In the genomic region with DNA sequence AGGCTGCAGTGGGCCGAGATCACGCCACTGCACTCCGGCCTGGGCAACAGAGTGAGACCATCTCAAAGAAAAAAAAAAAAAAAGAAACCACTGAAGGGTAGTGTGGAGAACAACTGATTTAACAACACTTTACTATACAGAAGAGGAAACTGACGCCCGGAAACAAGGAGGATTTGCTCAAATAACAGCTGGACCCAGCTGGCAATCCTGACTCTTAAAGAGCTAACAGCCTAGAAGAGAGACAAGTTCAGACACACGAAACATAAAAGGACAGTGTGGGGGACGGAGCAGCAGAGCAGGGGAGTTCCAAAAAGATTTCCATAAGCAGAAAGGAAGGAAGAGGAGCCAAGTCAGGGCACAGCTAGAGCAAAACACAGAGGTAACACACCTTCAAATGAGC, we compare ENCODE assay signal across 2 cellular contexts.
TF ChIP-seq lines count a peak whose summit lies in the region.

No MANE protein-coding gene starts in this region.

TF ChIP-seq in liver, 16 proteins besides CTCF, POLR2A, EP300 and RAD21:
- TF ChIP-seq, protein P1, sequence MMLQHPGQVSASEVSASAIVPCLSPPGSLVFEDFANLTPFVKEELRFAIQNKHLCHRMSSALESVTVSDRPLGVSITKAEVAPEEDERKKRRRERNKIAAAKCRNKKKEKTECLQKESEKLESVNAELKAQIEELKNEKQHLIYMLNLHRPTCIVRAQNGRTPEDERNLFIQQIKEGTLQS (IDR thresholded peaks at IDR 0.05), result no peak
- TF ChIP-seq JUND (IDR thresholded peaks at IDR 0.05) (no peak), FOXA1 (IDR thresholded peaks at IDR 0.05) (no peak), HNF4A (conservative IDR thresholded peaks at IDR 0.05) (no peak), SP1 (IDR thresholded peaks at IDR 0.05) (no peak), NR2F2 (IDR thresholded peaks at IDR 0.05) (no peak), FOXA2 (IDR thresholded peaks at IDR 0.05) (no peak), EGR1 (IDR thresholded peaks at IDR 0.05; ENCODE audit: low read depth in 2 of 2) (no peak), TAF1 (conservative IDR thresholded peaks at IDR 0.05) (no peak), HNF4G (IDR thresholded peaks at IDR 0.05) (no peak), YY1 (IDR thresholded peaks at IDR 0.05) (no peak), GABPA (IDR thresholded peaks at IDR 0.05 in 1 of 2, conservative IDR thresholded peaks at IDR 0.05 in 1 of 2) (no peak), RXRA (IDR thresholded peaks at IDR 0.05) (no peak)
- TF ChIP-seq, protein P2, sequence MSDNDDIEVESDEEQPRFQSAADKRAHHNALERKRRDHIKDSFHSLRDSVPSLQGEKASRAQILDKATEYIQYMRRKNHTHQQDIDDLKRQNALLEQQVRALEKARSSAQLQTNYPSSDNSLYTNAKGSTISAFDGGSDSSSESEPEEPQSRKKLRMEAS (IDR thresholded peaks at IDR 0.05), result no peak
- TF ChIP-seq, protein P3, sequence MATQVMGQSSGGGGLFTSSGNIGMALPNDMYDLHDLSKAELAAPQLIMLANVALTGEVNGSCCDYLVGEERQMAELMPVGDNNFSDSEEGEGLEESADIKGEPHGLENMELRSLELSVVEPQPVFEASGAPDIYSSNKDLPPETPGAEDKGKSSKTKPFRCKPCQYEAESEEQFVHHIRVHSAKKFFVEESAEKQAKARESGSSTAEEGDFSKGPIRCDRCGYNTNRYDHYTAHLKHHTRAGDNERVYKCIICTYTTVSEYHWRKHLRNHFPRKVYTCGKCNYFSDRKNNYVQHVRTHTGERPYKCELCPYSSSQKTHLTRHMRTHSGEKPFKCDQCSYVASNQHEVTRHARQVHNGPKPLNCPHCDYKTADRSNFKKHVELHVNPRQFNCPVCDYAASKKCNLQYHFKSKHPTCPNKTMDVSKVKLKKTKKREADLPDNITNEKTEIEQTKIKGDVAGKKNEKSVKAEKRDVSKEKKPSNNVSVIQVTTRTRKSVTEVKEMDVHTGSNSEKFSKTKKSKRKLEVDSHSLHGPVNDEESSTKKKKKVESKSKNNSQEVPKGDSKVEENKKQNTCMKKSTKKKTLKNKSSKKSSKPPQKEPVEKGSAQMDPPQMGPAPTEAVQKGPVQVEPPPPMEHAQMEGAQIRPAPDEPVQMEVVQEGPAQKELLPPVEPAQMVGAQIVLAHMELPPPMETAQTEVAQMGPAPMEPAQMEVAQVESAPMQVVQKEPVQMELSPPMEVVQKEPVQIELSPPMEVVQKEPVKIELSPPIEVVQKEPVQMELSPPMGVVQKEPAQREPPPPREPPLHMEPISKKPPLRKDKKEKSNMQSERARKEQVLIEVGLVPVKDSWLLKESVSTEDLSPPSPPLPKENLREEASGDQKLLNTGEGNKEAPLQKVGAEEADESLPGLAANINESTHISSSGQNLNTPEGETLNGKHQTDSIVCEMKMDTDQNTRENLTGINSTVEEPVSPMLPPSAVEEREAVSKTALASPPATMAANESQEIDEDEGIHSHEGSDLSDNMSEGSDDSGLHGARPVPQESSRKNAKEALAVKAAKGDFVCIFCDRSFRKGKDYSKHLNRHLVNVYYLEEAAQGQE (IDR thresholded peaks at IDR 0.05), result no peak
- TF ChIP-seq, protein P4, sequence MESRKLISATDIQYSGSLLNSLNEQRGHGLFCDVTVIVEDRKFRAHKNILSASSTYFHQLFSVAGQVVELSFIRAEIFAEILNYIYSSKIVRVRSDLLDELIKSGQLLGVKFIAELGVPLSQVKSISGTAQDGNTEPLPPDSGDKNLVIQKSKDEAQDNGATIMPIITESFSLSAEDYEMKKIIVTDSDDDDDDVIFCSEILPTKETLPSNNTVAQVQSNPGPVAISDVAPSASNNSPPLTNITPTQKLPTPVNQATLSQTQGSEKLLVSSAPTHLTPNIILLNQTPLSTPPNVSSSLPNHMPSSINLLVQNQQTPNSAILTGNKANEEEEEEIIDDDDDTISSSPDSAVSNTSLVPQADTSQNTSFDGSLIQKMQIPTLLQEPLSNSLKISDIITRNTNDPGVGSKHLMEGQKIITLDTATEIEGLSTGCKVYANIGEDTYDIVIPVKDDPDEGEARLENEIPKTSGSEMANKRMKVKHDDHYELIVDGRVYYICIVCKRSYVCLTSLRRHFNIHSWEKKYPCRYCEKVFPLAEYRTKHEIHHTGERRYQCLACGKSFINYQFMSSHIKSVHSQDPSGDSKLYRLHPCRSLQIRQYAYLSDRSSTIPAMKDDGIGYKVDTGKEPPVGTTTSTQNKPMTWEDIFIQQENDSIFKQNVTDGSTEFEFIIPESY (IDR thresholded peaks at IDR 0.05), result no peak

TF ChIP-seq in HepG2, 621 proteins besides CTCF, POLR2A, EP300 and RAD21:
- TF ChIP-seq, protein P5, sequence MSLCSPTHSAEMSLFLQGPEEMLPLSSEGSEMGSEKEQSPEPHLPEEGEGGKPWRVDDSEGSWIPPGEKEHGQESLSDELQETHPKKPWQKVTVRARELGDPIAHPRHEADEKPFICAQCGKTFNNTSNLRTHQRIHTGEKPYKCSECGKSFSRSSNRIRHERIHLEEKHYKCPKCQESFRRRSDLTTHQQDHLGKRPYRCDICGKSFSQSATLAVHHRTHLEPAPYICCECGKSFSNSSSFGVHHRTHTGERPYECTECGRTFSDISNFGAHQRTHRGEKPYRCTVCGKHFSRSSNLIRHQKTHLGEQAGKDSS (CRISPR knock-in tag; IDR thresholded peaks at IDR 0.05; ENCODE audit: borderline replicate concordance, low read depth), result no peak
- TF ChIP-seq, protein P6, sequence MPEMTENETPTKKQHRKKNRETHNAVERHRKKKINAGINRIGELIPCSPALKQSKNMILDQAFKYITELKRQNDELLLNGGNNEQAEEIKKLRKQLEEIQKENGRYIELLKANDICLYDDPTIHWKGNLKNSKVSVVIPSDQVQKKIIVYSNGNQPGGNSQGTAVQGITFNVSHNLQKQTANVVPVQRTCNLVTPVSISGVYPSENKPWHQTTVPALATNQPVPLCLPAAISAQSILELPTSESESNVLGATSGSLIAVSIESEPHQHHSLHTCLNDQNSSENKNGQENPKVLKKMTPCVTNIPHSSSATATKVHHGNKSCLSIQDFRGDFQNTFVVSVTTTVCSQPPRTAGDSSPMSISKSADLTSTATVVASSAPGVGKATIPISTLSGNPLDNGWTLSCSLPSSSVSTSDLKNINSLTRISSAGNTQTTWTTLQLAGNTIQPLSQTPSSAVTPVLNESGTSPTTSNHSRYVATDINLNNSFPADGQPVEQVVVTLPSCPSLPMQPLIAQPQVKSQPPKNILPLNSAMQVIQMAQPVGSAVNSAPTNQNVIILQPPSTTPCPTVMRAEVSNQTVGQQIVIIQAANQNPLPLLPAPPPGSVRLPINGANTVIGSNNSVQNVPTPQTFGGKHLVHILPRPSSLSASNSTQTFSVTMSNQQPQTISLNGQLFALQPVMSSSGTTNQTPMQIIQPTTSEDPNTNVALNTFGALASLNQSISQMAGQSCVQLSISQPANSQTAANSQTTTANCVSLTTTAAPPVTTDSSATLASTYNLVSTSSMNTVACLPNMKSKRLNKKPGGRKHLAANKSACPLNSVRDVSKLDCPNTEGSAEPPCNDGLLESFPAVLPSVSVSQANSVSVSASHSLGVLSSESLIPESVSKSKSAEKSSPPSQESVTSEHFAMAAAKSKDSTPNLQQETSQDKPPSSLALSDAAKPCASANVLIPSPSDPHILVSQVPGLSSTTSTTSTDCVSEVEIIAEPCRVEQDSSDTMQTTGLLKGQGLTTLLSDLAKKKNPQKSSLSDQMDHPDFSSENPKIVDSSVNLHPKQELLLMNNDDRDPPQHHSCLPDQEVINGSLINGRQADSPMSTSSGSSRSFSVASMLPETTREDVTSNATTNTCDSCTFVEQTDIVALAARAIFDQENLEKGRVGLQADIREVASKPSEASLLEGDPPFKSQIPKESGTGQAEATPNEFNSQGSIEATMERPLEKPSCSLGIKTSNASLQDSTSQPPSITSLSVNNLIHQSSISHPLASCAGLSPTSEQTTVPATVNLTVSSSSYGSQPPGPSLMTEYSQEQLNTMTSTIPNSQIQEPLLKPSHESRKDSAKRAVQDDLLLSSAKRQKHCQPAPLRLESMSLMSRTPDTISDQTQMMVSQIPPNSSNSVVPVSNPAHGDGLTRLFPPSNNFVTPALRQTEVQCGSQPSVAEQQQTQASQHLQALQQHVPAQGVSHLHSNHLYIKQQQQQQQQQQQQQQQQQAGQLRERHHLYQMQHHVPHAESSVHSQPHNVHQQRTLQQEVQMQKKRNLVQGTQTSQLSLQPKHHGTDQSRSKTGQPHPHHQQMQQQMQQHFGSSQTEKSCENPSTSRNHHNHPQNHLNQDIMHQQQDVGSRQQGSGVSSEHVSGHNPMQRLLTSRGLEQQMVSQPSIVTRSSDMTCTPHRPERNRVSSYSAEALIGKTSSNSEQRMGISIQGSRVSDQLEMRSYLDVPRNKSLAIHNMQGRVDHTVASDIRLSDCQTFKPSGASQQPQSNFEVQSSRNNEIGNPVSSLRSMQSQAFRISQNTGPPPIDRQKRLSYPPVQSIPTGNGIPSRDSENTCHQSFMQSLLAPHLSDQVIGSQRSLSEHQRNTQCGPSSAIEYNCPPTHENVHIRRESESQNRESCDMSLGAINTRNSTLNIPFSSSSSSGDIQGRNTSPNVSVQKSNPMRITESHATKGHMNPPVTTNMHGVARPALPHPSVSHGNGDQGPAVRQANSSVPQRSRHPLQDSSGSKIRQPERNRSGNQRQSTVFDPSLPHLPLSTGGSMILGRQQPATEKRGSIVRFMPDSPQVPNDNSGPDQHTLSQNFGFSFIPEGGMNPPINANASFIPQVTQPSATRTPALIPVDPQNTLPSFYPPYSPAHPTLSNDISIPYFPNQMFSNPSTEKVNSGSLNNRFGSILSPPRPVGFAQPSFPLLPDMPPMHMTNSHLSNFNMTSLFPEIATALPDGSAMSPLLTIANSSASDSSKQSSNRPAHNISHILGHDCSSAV (CRISPR knock-in tag; IDR thresholded peaks at IDR 0.05; ENCODE audit: borderline replicate concordance), result no peak
- TF ChIP-seq ZNF530 (CRISPR knock-in tag; IDR thresholded peaks at IDR 0.05; ENCODE audit: low read depth), result no peak
- TF ChIP-seq ZNF160 (CRISPR knock-in tag; IDR thresholded peaks at IDR 0.05), result no peak
- TF ChIP-seq, protein P7, sequence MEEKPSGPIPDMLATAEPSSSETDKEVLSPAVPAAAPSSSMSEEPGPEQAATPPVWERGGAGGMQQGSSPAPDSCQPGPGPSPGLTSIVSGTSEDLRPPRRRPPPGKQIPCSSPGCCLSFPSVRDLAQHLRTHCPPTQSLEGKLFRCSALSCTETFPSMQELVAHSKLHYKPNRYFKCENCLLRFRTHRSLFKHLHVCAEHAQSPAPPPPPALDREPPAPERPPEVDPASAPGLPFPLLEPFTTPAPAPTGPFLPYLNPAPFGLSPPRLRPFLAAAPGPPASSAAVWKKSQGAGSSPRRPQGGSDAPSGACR (CRISPR knock-in tag; IDR thresholded peaks at IDR 0.05), result no peak
- TF ChIP-seq ATF7 (IDR thresholded peaks at IDR 0.05), result no peak
- TF ChIP-seq ATF7 (CRISPR knock-in tag; IDR thresholded peaks at IDR 0.05), result no peak
- TF ChIP-seq YY1 (IDR thresholded peaks at IDR 0.05; ENCODE audit: insufficient read depth, insufficient replicate concordance, low read depth, low read length), result no peak
- TF ChIP-seq ZNF879 (CRISPR knock-in tag; IDR thresholded peaks at IDR 0.05), result no peak
- TF ChIP-seq ZNF292 (CRISPR knock-in tag; IDR thresholded peaks at IDR 0.05; ENCODE audit: borderline replicate concordance, low read depth), result no peak
